Comparison of ENCODE assay signal across 24 cellular contexts in the genomic region with DNA sequence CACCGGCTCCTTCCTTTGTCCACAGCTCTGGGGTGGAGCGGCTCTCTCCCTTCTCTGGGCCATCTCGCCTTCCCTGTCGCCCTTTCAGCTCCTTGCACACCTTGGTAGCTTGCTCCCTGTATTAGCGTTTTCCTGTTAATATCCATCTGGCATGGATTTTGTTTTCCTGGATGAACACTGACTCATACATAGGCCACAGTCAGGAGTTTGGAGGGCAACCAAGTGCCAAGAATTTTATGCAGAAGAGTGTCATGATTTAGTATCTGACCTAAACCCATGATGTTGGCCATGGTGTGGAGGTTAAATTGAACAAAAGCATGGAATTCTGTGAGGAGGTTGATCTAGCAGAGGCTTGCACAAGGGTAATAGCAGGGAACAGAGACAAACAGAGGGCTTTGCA.
DNase-seq lines count a peak whose midpoint lies in the region; ATAC-seq and TF ChIP-seq lines count a peak whose summit lies in the region.
"Had no signal": no experiment of that assay in that cellular context is flagged by ENCODE, and none has a peak within 500 bp of the region (broad histone marks: within the 10 kb centered on the region; RNA-seq: fewer than 3 reads in every experiment).

No MANE protein-coding gene starts in this region.

- no peak overlapping the region for H3K4me3 ChIP-seq in astrocyte of the cerebellum (ENCODE audit: low read depth, low read length)
- no peak overlapping the region for H3K4me3 ChIP-seq in fibroblast of mammary gland (ENCODE audit: control insufficient read depth, low read depth, low read length)
- H3K4me3 ChIP-seq: heart right ventricle, neural progenitor cell, SJCRH30 had no signal

- DNase-seq in NCI-H1694 treated with DMSO at 0.1 percent for 48 hours (lab: John Stamatoyannopoulos, UW) (peak; percentile 26), astrocyte of the cerebellum (ENCODE audit: low read depth) (peak; percentile 28), fibroblast of mammary gland (ENCODE audit: low read depth) (peak; percentile 2), NCI-H82 treated with DMSO at 0.1 percent for 48 hours (lab: John Stamatoyannopoulos, UW; ENCODE audit: unreplicated experiment) (no peak)
- DNase-seq in stimulated activated CD4-positive, alpha-beta T cell treated with anti-CD3 and anti-CD28 coated beads, Interleukin-12 subunit alpha, Interleukin-12 subunit beta, amount 100 ng/mL, for 4 hours, result no peak
- no peak for DNase-seq in activated CD4-positive, CD25-positive, alpha-beta regulatory T cell treated with anti-CD3 and anti-CD28 coated beads, Interleukin-2, amount 50 U/mL, for 72 hours
- DNase-seq: activated B cell treated with CpG ODN at 0.5 μM for 24 hours; activated CD4-positive, alpha-beta T cell treated with anti-CD3 and anti-CD28 coated beads, Interleukin-2, amount 50 U/mL, for 4 hours; anterior cingulate cortex; CD4-positive, CD25-positive, alpha-beta regulatory T cell; central memory CD4-positive, alpha-beta T cell; GOT3; heart right ventricle; left colon; mesenchymal stem cell; NCI-H146; NCI-H510A treated with DMSO at 0.1 percent for 48 hours; SJCRH30; stimulated activated naive B cell treated with anti-CD40 and anti-IgM and Interleukin-4, amounts not matched to agents 10 μg/mL and 1 μg/mL and 100 μg/mL, for 72 hours; T-cell had no signal

- no peak for ATAC-seq in GM19463 (IDR thresholded peaks at IDR 0.05; ENCODE audit: unreplicated experiment)
- ATAC-seq: heart right ventricle; left colon; Panc1; sciatic nerve; stimulated activated naive B cell treated with anti-CD40 and anti-IgM and Interleukin-4, amounts not matched to agents 10 μg/mL and 1 μg/mL and 100 μg/mL, for 72 hours; T-cell had no signal

- TF ChIP-seq CTCF in astrocyte of the cerebellum (IDR thresholded peaks at IDR 0.05; ENCODE audit: low read depth, low read length, missing control alignments) (no peak), fibroblast of mammary gland (conservative IDR thresholded peaks at IDR 0.05; ENCODE audit: control insufficient read depth, insufficient read depth, low read depth, low read length) (no peak)

- in situ Hi-C loops in astrocyte of the cerebellum (cut with HindIII; ENCODE audit: low sequenced_read_pairs), result no loop called here

Comparison
In these comparisons a context has a peak if more than half of its experiments do, and no peak if none do; other contexts are left out.
1. DNase-seq: peak in NCI-H1694 treated with DMSO at 0.1 percent for 48 hours (single experiment), astrocyte of the cerebellum (single experiment) and fibroblast of mammary gland (single experiment); none in NCI-H82 treated with DMSO at 0.1 percent for 48 hours (single experiment), stimulated activated CD4-positive, alpha-beta T cell treated with anti-CD3 and anti-CD28 coated beads, Interleukin-12 subunit alpha, Interleukin-12 subunit beta, amount 100 ng/mL, for 4 hours (single experiment) and activated CD4-positive, CD25-positive, alpha-beta regulatory T cell treated with anti-CD3 and anti-CD28 coated beads, Interleukin-2, amount 50 U/mL, for 72 hours (single experiment).